Comparison of ENCODE assay signal across 25 cellular contexts in genomic region chr16:87025681-87026080, GRCh38.
"Had no signal": no experiment of that assay in that cellular context is flagged by ENCODE, and none has a peak within 500 bp of the region (broad histone marks: within the 10 kb centered on the region; RNA-seq: fewer than 3 reads in every experiment).

No MANE protein-coding gene starts in this region.

- FAIRE-seq: urothelium cell line had no signal

- H3K27ac ChIP-seq: stomach, suprapubic skin, testis, thoracic aorta, thyroid gland, tibial artery, tibial nerve, transverse colon, upper lobe of left lung, upper lobe of right lung, uterus, vagina had no signal

- H3K4me3 ChIP-seq: stomach, suprapubic skin, testis, thoracic aorta, thyroid gland, tibial artery, tibial nerve, transverse colon, upper lobe of left lung, upper lobe of right lung, uterus, vagina had no signal

- H3K36me3 ChIP-seq: stomach, suprapubic skin, thoracic aorta, thyroid gland, tibial artery, tibial nerve, transverse colon, upper lobe of left lung, upper lobe of right lung, uterus, vagina had no signal

- H3K9me3 ChIP-seq: stomach, suprapubic skin, testis, thoracic aorta, thyroid gland, tibial artery, tibial nerve, transverse colon, upper lobe of left lung, upper lobe of right lung, uterus, vagina had no signal

- H3K4me1 ChIP-seq: stomach, suprapubic skin, testis, thyroid gland, tibial artery, tibial nerve, transverse colon, upper lobe of left lung, upper lobe of right lung, uterus, vagina had no signal

- H3K27me3 ChIP-seq: testis, thyroid gland, tibial artery, upper lobe of left lung, uterus, vagina had no signal

- DNase-seq: stimulated activated CD4-positive, alpha-beta T cell treated with anti-CD3 and anti-CD28 coated beads, Interleukin-2, amount 100 ng/mL, for 48 hours; stimulated activated CD4-positive, alpha-beta T cell treated with anti-CD3 and anti-CD28 coated beads, Interleukin-4, amount 100 ng/mL, for 1 hour; stimulated activated CD4-positive, alpha-beta T cell treated with anti-CD3 and anti-CD28 coated beads, Interleukin-4, amount 100 ng/mL, for 24 hours; stimulated activated CD4-positive, alpha-beta T cell treated with anti-CD3 and anti-CD28 coated beads, Interleukin-4, amount 100 ng/mL, for 4 hours; stimulated activated CD8-positive, alpha-beta memory T cell treated with anti-CD3 and anti-CD28 coated beads, Interleukin-4, amount 100 ng/mL, for 48 hours; stimulated activated naive B cell treated with anti-CD40 and anti-IgM and Interleukin-4, amounts not matched to agents 10 μg/mL and 1 μg/mL and 100 μg/mL, for 72 hours; stimulated activated naive CD4-positive, alpha-beta T cell; stimulated activated naive CD4-positive, alpha-beta T cell treated with Interleukin-2 at 50 U/mL for 16 hours; stimulated activated naive CD8-positive, alpha-beta T cell treated with anti-CD3 and anti-CD28 coated beads, Interleukin-15, amount 100 ng/mL, for 72 hours; stimulated activated naive CD8-positive, alpha-beta T cell treated with anti-CD3 and anti-CD28 coated beads, Interleukin-15, Interleukin-2, amounts not matched to agents 100 U/mL and 50 U/mL, for 24 hours; stomach; substantia nigra; testis; thyroid gland; tibial artery; transverse colon; trophoblast cell; upper lobe of left lung; upper lobe of right lung; uterus had no signal
